Comparison of ENCODE assay signal across 15 cellular contexts in the genomic region with DNA sequence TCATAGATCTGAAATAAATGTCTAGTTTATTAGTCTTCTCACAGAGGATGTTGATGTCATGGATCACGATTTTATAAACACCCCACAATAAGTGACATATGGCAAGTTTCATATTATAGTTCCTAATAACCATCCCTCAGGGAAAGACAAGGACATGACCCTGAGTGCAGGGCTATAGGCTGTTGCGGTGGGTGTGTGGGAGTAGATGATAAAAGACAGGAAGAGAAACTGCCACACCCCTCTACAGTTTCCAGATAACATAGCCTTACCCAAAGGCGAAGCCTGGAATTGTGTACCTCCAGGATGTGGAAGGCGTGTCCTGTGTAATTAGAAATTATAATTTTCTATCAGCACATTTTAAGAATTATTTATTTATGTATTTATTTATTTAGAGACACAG. TPM values are rescaled to one million over a fixed set of nuclear protein-coding genes. Genes with fewer than 3 reads are reported as not detected.
DNase-seq lines count a peak whose midpoint lies in the region; ATAC-seq, FAIRE-seq and TF ChIP-seq lines count a peak whose summit lies in the region.
"Had no signal": no experiment of that assay in that cellular context is flagged by ENCODE, and none has a peak within 500 bp of the region (broad histone marks: within the 10 kb centered on the region; RNA-seq: fewer than 3 reads in every experiment).

No MANE protein-coding gene starts in this region.

- peaks cover 52 to 54% (median 53%) of the 10 kb centered on the region in 3 donors for H3K4me1 Mint-ChIP-seq in naive B cell

- no peak for TF ChIP-seq POLR2A in GM12891 (IDR thresholded peaks at IDR 0.05; ENCODE audit: low read depth, low read length)

- no peaks in the 10 kb centered on the region for H3K27me3 Mint-ChIP-seq in naive B cell

- peak; percentile 36 for DNase-seq in DMS153 (lab: John Stamatoyannopoulos, UW)
- no peak for DNase-seq in DMS153 treated with DMSO at 0.1 percent for 48 hours (lab: John Stamatoyannopoulos, UW; ENCODE audit: unreplicated experiment)
- no peak for DNase-seq in GM12891 (ENCODE audit: insufficient read length, low spot score)
- peak; percentile 79 for DNase-seq in SW480 (ENCODE audit: low spot score)
- no peak for DNase-seq in naive B cell
- DNase-seq in left lobe of liver (ENCODE audit: low spot score) = no peak
- DNase-seq in NCI-H2107 treated with DMSO at 0.1 percent for 48 hours (lab: John Stamatoyannopoulos, UW; ENCODE audit: unreplicated experiment) = no peak
- no peak for DNase-seq in AML-193 (lab: John Stamatoyannopoulos, UW)
- DNase-seq: 8988T; activated CD4-positive, alpha-beta memory T cell treated with anti-CD3 and anti-CD28 coated beads, Interleukin-2, amount 10 ng/mL, durations not matched to agents 7 days and 5 days; activated effector memory CD4-positive, alpha-beta T cell treated with anti-CD3 and anti-CD28 coated beads, Interleukin-2, amount 50 U/mL, for 16 hours; left ventricle myocardium superior; sigmoid colon; stimulated activated naive CD8-positive, alpha-beta T cell treated with anti-CD3 and anti-CD28 coated beads, Interleukin-15, Interleukin-2, amounts not matched to agents 100 U/mL and 50 U/mL, for 24 hours; uterus had no signal

- H3K27ac Mint-ChIP-seq in naive B cell = no peak overlapping the region
- H3K27ac Mint-ChIP-seq: activated CD4-positive, alpha-beta memory T cell treated with anti-CD3 and anti-CD28 coated beads, Interleukin-2, amount 10 ng/mL, durations not matched to agents 7 days and 5 days had no signal

- no peaks in the 10 kb centered on the region for H3K9me3 Mint-ChIP-seq in naive B cell
- H3K9me3 Mint-ChIP-seq: activated CD4-positive, alpha-beta memory T cell treated with anti-CD3 and anti-CD28 coated beads, Interleukin-2, amount 10 ng/mL, durations not matched to agents 7 days and 5 days had no signal

- ATAC-seq in naive B cell (ENCODE audit: low read depth in 2 of 2) (no peak), left lobe of liver (no peak)
- ATAC-seq: left ventricle myocardium superior; stimulated activated naive CD8-positive, alpha-beta T cell treated with anti-CD3 and anti-CD28 coated beads, Interleukin-15, Interleukin-2, amounts not matched to agents 100 U/mL and 50 U/mL, for 24 hours had no signal

- no peak for FAIRE-seq in GM12891 (lab: Jason Lieb, UNC)

- H3K36me3 Mint-ChIP-seq in naive B cell = no peaks in the 10 kb centered on the region

- peak overlapping the region in 7 of 8 donors; percentile 41 to 76 (median 65) for H3K4me3 Mint-ChIP-seq in naive B cell
- H3K4me3 Mint-ChIP-seq: activated CD4-positive, alpha-beta memory T cell treated with anti-CD3 and anti-CD28 coated beads, Interleukin-2, amount 10 ng/mL, durations not matched to agents 7 days and 5 days had no signal

TF ChIP-seq in GM12891, 5 proteins besides CTCF, POLR2A, EP300 and RAD21:
- TF ChIP-seq POU2F2 (IDR thresholded peaks at IDR 0.05; ENCODE audit: low read depth, low read length) = no peak
- TF ChIP-seq TAF1 (IDR thresholded peaks at IDR 0.05; ENCODE audit: low read depth, low read length) = no peak
- peak; percentile 44 for TF ChIP-seq SPI1 (IDR thresholded peaks at IDR 0.05; ENCODE audit: low read depth, low read length)
- TF ChIP-seq PAX5 (IDR thresholded peaks at IDR 0.05; ENCODE audit: insufficient read depth, low read length, severe bottlenecking) = no peak
- TF ChIP-seq POLR2AphosphoS5 (IDR thresholded peaks at IDR 0.05; ENCODE audit: low read depth, low read length) = no peak

RNA-seq across cellular contexts. Expression of a gene that starts 2.4 kb away (rescaled TPM):
- polyA plus RNA-seq in GM12891 (2012; ENCODE audit: low read depth, missing spikeins) = 8.8 TPM
- 1 to 10 TPM; 3.2 to 5.8 (median 3.5) TPM for polyA plus RNA-seq in naive B cell (ENCODE audit: low read depth in 6 of 6)
- total RNA-seq in left lobe of liver = 22.3 TPM

Comparison
In these comparisons a context has a peak if more than half of its experiments do, and no peak if none do; other contexts are left out.
1. DNase-seq: peak in DMS153 (single experiment) and SW480 (single experiment); none in DMS153 treated with DMSO at 0.1 percent for 48 hours (single experiment), GM12891 (single experiment), naive B cell (single experiment), left lobe of liver (single experiment), NCI-H2107 treated with DMSO at 0.1 percent for 48 hours (single experiment) and AML-193 (0 of 2).